1 cellular context compared by ENCODE assay signal in genomic region chr7:158963780-158964222, GRCh38.
TF ChIP-seq lines count a peak whose summit lies in the region.

No MANE protein-coding gene starts in this region.

TF ChIP-seq in HepG2, 621 proteins besides CTCF, POLR2A, EP300 and RAD21 (continued from another document and continues in another):
- TF ChIP-seq ATF5 (CRISPR knock-in tag; IDR thresholded peaks at IDR 0.05; ENCODE audit: low read depth), result no peak
- no peak for TF ChIP-seq TFDP2 (CRISPR knock-in tag; IDR thresholded peaks at IDR 0.05)
- TF ChIP-seq ZBTB34 (CRISPR knock-in tag; IDR thresholded peaks at IDR 0.05), result peak; percentile 96
- no peak for TF ChIP-seq ZC3H4 (CRISPR knock-in tag; IDR thresholded peaks at IDR 0.05; ENCODE audit: borderline replicate concordance)
- peak; percentile 80 for TF ChIP-seq ZNF503 (CRISPR knock-in tag; IDR thresholded peaks at IDR 0.05)
- TF ChIP-seq ZNF337 (CRISPR knock-in tag; IDR thresholded peaks at IDR 0.05; ENCODE audit: borderline replicate concordance, low read depth), result no peak
- TF ChIP-seq STAG1 (CRISPR knock-in tag; IDR thresholded peaks at IDR 0.05), result 0 out of 2 replicates have a peak, but pooled peaks have one; percentile 5
- TF ChIP-seq ZNF224 (CRISPR knock-in tag; IDR thresholded peaks at IDR 0.05), result 0 out of 2 replicates have a peak, but pooled peaks have one; percentile 21
- TF ChIP-seq NFE2 (CRISPR knock-in tag; IDR thresholded peaks at IDR 0.05), result no peak
- peak; percentile 94 for TF ChIP-seq FOXO1 (CRISPR knock-in tag; IDR thresholded peaks at IDR 0.05)
- TF ChIP-seq HNF1B (CRISPR knock-in tag; IDR thresholded peaks at IDR 0.05), result peak; percentile 70; the same call in 1 of the 2 replicates
- TF ChIP-seq ZBTB33 (CRISPR knock-in tag; IDR thresholded peaks at IDR 0.05), result peak; percentile 25; the same call in 1 of the 2 replicates
- no peak for TF ChIP-seq CREBL2 (CRISPR knock-in tag; IDR thresholded peaks at IDR 0.05; ENCODE audit: borderline replicate concordance)
- TF ChIP-seq ZBTB14 (CRISPR knock-in tag; IDR thresholded peaks at IDR 0.05), result no peak
- TF ChIP-seq REPIN1 (CRISPR knock-in tag; IDR thresholded peaks at IDR 0.05; ENCODE audit: borderline replicate concordance, low read depth), result peak; percentile 54; the same call in 1 of the 2 replicates
- TF ChIP-seq HIVEP1 (CRISPR knock-in tag; IDR thresholded peaks at IDR 0.05), result no peak
- peak; percentile 36; the same call in 1 of the 2 replicates for TF ChIP-seq BATF2 (CRISPR knock-in tag; IDR thresholded peaks at IDR 0.05)
- peak; percentile 97 for TF ChIP-seq SKI (IDR thresholded peaks at IDR 0.05; ENCODE audit: partially characterized antibody)
- TF ChIP-seq ZNF205 (CRISPR knock-in tag; IDR thresholded peaks at IDR 0.05), result no peak
- peak; percentile 31; the same call in 1 of the 2 replicates for TF ChIP-seq ZSCAN9 (CRISPR knock-in tag; IDR thresholded peaks at IDR 0.05; ENCODE audit: borderline replicate concordance)
- no peak for TF ChIP-seq POLR2G (IDR thresholded peaks at IDR 0.05; ENCODE audit: low read depth, low read length)
- no peak for TF ChIP-seq ZZZ3 (CRISPR knock-in tag; IDR thresholded peaks at IDR 0.05; ENCODE audit: borderline replicate concordance)
- no peak for TF ChIP-seq ZNF180 (CRISPR knock-in tag; IDR thresholded peaks at IDR 0.05; ENCODE audit: borderline replicate concordance, low read depth)
- TF ChIP-seq YY1 (IDR thresholded peaks at IDR 0.05; ENCODE audit: insufficient read depth, insufficient replicate concordance, low read depth, low read length), result peak; percentile 29
- TF ChIP-seq ZNF788 (CRISPR knock-in tag; IDR thresholded peaks at IDR 0.05; ENCODE audit: borderline replicate concordance), result peak; percentile 35; the same call in 1 of the 2 replicates
- TF ChIP-seq TBX3 (IDR thresholded peaks at IDR 0.05; ENCODE audit: borderline replicate concordance), result peak; percentile 31; the same call in 1 of the 2 replicates
- TF ChIP-seq HHEX (CRISPR knock-in tag; IDR thresholded peaks at IDR 0.05), result peak; percentile 53; the same call in 1 of the 2 replicates
- TF ChIP-seq ZBTB25 (CRISPR knock-in tag; IDR thresholded peaks at IDR 0.05), result 0 out of 2 replicates have a peak, but pooled peaks have one; percentile 22
- 0 out of 2 replicates have a peak, but pooled peaks have one; percentile 40 for TF ChIP-seq ERF (CRISPR knock-in tag; IDR thresholded peaks at IDR 0.05)
- peak; percentile 68 for TF ChIP-seq MED1 (CRISPR knock-in tag; IDR thresholded peaks at IDR 0.05)
- peak; percentile 98 for TF ChIP-seq RXRA (CRISPR knock-in tag; IDR thresholded peaks at IDR 0.05)
- TF ChIP-seq PITX1 (CRISPR knock-in tag; IDR thresholded peaks at IDR 0.05), result peak; percentile 70
- no peak for TF ChIP-seq ZNF275 (CRISPR knock-in tag; IDR thresholded peaks at IDR 0.05; ENCODE audit: borderline replicate concordance)
- TF ChIP-seq GABPB1 (CRISPR knock-in tag; IDR thresholded peaks at IDR 0.05), result peak; percentile 24; the same call in 1 of the 2 replicates
- peak; percentile 71; the same call in 1 of the 2 replicates for TF ChIP-seq ETV5 (CRISPR knock-in tag; IDR thresholded peaks at IDR 0.05; ENCODE audit: borderline replicate concordance)
- peak in 1 of 2 experiments; percentile 39; a peak in 1 of 4 replicates for TF ChIP-seq REST (IDR thresholded peaks at IDR 0.05; ENCODE audit: borderline replicate concordance in 1 of 2, low read depth in 1 of 2, low read length in 2 of 2)
- TF ChIP-seq PHF21A (CRISPR knock-in tag; IDR thresholded peaks at IDR 0.05), result peak; percentile 39; the same call in 1 of the 2 replicates
- peak; percentile 35; the same call in 1 of the 2 replicates for TF ChIP-seq MYC (CRISPR knock-in tag; IDR thresholded peaks at IDR 0.05; ENCODE audit: borderline replicate concordance)
- no peak for TF ChIP-seq ZNF230 (CRISPR knock-in tag; IDR thresholded peaks at IDR 0.05)
- peak; percentile 37; the same call in 1 of the 2 replicates for TF ChIP-seq NR2C2 (CRISPR knock-in tag; IDR thresholded peaks at IDR 0.05; ENCODE audit: borderline replicate concordance)
